Comparison of ENCODE assay signal across 8 cellular contexts in genomic region chrX:134622056-134622812, GRCh38. TPM values are rescaled to one million over a fixed set of nuclear protein-coding genes. Genes with fewer than 3 reads are reported as not detected.
DNase-seq lines count a peak whose midpoint lies in the region; ATAC-seq and TF ChIP-seq lines count a peak whose summit lies in the region.

No MANE protein-coding gene starts in this region.

- H3K4me3 Mint-ChIP-seq in activated CD8-positive, alpha-beta T cell treated with anti-CD3 and anti-CD28 coated beads for 36 hours: no peak overlapping the region
- no peak overlapping the region for H3K4me3 Mint-ChIP-seq in CD8-positive, alpha-beta memory T cell

- H3K4me1 Mint-ChIP-seq in activated CD8-positive, alpha-beta T cell treated with anti-CD3 and anti-CD28 coated beads for 36 hours (ENCODE audit: low read depth): peaks cover 16% of the 10 kb centered on the region
- no peaks in the 10 kb centered on the region for H3K4me1 Mint-ChIP-seq in CD8-positive, alpha-beta memory T cell

- H3K9me3 ChIP-seq in CD8-positive, alpha-beta memory T cell (ENCODE audit: low read length): no peaks in the 10 kb centered on the region
- H3K9me3 ChIP-seq in OCI-LY7 (ENCODE audit: low read length): no peaks in the 10 kb centered on the region

- TF ChIP-seq CTCF in GM20000 (IDR thresholded peaks at IDR 0.05; ENCODE audit: extremely low read depth, missing control alignments): no peak
- TF ChIP-seq CTCF in activated CD8-positive, alpha-beta T cell treated with anti-CD3 and anti-CD28 coated beads for 36 hours (IDR thresholded peaks at IDR 0.05): no peak
- TF ChIP-seq CTCF in OCI-LY7 (conservative IDR thresholded peaks at IDR 0.05; ENCODE audit: low read length): no peak

- POLR2A ChIA-PET in activated CD8-positive, alpha-beta T cell treated with anti-CD3 and anti-CD28 coated beads for 36 hours (lab: Charles Lee): no interaction called here
- POLR2A ChIA-PET in CD8-positive, alpha-beta memory T cell (lab: Charles Lee): no interaction called here
- POLR2A ChIA-PET in OCI-LY7 (lab: Charles Lee): no interaction called here

- H3K36me3 Mint-ChIP-seq in activated CD8-positive, alpha-beta T cell treated with anti-CD3 and anti-CD28 coated beads for 36 hours (ENCODE audit: low read depth): no peaks in the 10 kb centered on the region
- H3K36me3 Mint-ChIP-seq in CD8-positive, alpha-beta memory T cell: no peaks in the 10 kb centered on the region

- H3K4me3 ChIP-seq in CD8-positive, alpha-beta memory T cell (ENCODE audit: low read length): no peak overlapping the region
- no peak overlapping the region for H3K4me3 ChIP-seq in OCI-LY7 (ENCODE audit: low read depth, low read length, poor library complexity, severe bottlenecking)

- H3K27me3 ChIP-seq in CD8-positive, alpha-beta memory T cell (ENCODE audit: insufficient read depth, low read length, poor library complexity, severe bottlenecking): no peaks in the 10 kb centered on the region

- intact Hi-C loops in activated CD8-positive, alpha-beta T cell treated with anti-CD3 and anti-CD28 coated beads for 36 hours (cut with micrococcal nuclease): no loop called here
- intact Hi-C loops in OCI-LY7 (cut with micrococcal nuclease; ENCODE audit: unreplicated experiment): no loop called here

- H3K27me3 Mint-ChIP-seq in activated CD8-positive, alpha-beta T cell treated with anti-CD3 and anti-CD28 coated beads for 36 hours: peaks cover 2% of the 10 kb centered on the region
- peaks cover 5 to 14% of the 10 kb centered on the region in 2 donors for H3K27me3 Mint-ChIP-seq in CD8-positive, alpha-beta memory T cell

- no peaks in the 10 kb centered on the region for H3K9me2 ChIP-seq in OCI-LY7 (ENCODE audit: insufficient read depth, low read length)

- CTCF ChIA-PET in activated CD8-positive, alpha-beta T cell treated with anti-CD3 and anti-CD28 coated beads for 36 hours (lab: Charles Lee): interaction anchor here (1.0 to 1.2 kb wide), 2 partner anchors 13 to 23 kb away, joined by 3 read pairs; no protein-coding TSS in a partner anchor
- CTCF ChIA-PET in CD8-positive, alpha-beta memory T cell (lab: Charles Lee): no interaction called here
- CTCF ChIA-PET in OCI-LY7 (lab: Charles Lee; ENCODE audit: unreplicated experiment): interaction anchor here (0.6 kb wide), 1 partner anchor 139 kb away, joined by 3 read pairs; no protein-coding TSS in a partner anchor

- no peak overlapping the region for H3K27ac ChIP-seq in CD8-positive, alpha-beta memory T cell (ENCODE audit: low read depth, low read length)
- no peak overlapping the region for H3K27ac ChIP-seq in OCI-LY7 (ENCODE audit: low read depth, low read length, poor library complexity, severe bottlenecking)

- no peaks in the 10 kb centered on the region for H3K36me3 ChIP-seq in CD8-positive, alpha-beta memory T cell (ENCODE audit: insufficient read depth, low read length)
- no peaks in the 10 kb centered on the region for H3K36me3 ChIP-seq in OCI-LY7 (ENCODE audit: insufficient read depth, low read length)

- no peaks in the 10 kb centered on the region for H3K4me1 ChIP-seq in CD8-positive, alpha-beta memory T cell (ENCODE audit: insufficient read depth, low read length)
- no peaks in the 10 kb centered on the region for H3K4me1 ChIP-seq in OCI-LY7 (ENCODE audit: insufficient read depth, low read length, poor library complexity, severe bottlenecking)

- no peak overlapping the region for H3K27ac Mint-ChIP-seq in activated CD8-positive, alpha-beta T cell treated with anti-CD3 and anti-CD28 coated beads for 36 hours
- H3K27ac Mint-ChIP-seq in CD8-positive, alpha-beta memory T cell: peak overlapping the region in 1 of 8 donors; percentile 7

- no TSS peak for BruUV-seq in OCI-LY7 (replicated peaks; lab: Mats Ljungman, UMichigan)

- H3K9me3 Mint-ChIP-seq in activated CD8-positive, alpha-beta T cell treated with anti-CD3 and anti-CD28 coated beads for 36 hours: no peaks in the 10 kb centered on the region
- no peaks in the 10 kb centered on the region for H3K9me3 Mint-ChIP-seq in CD8-positive, alpha-beta memory T cell

- peak; percentile 83 for ATAC-seq in HG03565 (IDR thresholded peaks at IDR 0.05; ENCODE audit: unreplicated experiment)
- ATAC-seq in activated CD8-positive, alpha-beta T cell treated with anti-CD3 and anti-CD28 coated beads for 36 hours: peak; percentile 80

- H4K20me1 ChIP-seq in OCI-LY7 (ENCODE audit: insufficient read depth, low read length): no peaks in the 10 kb centered on the region

- DNase-seq in GM04503 (ENCODE audit: low read depth) (peak; percentile 64), GM20000 (ENCODE audit: low spot score) (peak; percentile 19), kidney tubule cell (ENCODE audit: low spot score) (peak; percentile 84), NCI-H1930 (lab: John Stamatoyannopoulos, UW) (no peak), OCI-LY7 (ENCODE audit: low spot score) (no peak)
- peak; percentile 43 for DNase-seq in activated CD8-positive, alpha-beta T cell treated with anti-CD3 and anti-CD28 coated beads for 36 hours
- DNase-seq in CD8-positive, alpha-beta memory T cell: no peak

- no peak overlapping the region for H3K4me2 ChIP-seq in OCI-LY7 (ENCODE audit: low read length)

- no peaks in the 10 kb centered on the region for H3K79me2 ChIP-seq in OCI-LY7 (ENCODE audit: insufficient read depth, low read depth, low read length)

- no peak overlapping the region for H2AFZ ChIP-seq in OCI-LY7 (ENCODE audit: low read length)

RNA-seq across cellular contexts. Expression of gene PLAC1, which starts 36.0 kb away (rescaled TPM):
- not detected for total RNA-seq in activated CD8-positive, alpha-beta T cell treated with anti-CD3 and anti-CD28 coated beads for 36 hours
- total RNA-seq in CD8-positive, alpha-beta memory T cell: not detected
- polyA plus RNA-seq in CD8-positive, alpha-beta memory T cell: not detected
- total RNA-seq in OCI-LY7 (2014; rRNA removed; shearing (Covaris generic)): 0.28 TPM in 1 of 2 replicates, not detected in the other
- total RNA-seq in OCI-LY7 (2022): not detected in 2 replicates

Comparison
In these comparisons a context has a peak if more than half of its experiments do, and no peak if none do; other contexts are left out.
1. DNase-seq: peak in GM04503 (single experiment), GM20000 (single experiment), activated CD8-positive, alpha-beta T cell treated with anti-CD3 and anti-CD28 coated beads for 36 hours (single experiment) and kidney tubule cell (single experiment); none in NCI-H1930 (0 of 2), CD8-positive, alpha-beta memory T cell (0 of 5) and OCI-LY7 (single experiment).